ENCODE assay signal across 26 cellular contexts in genomic region chr5:73250645-73251044, GRCh38.
"Had no signal": no experiment of that assay in that cellular context is flagged by ENCODE, and none has a peak within 500 bp of the region (broad histone marks: within the 10 kb centered on the region; RNA-seq: fewer than 3 reads in every experiment).

No MANE protein-coding gene starts in this region.

- H3K9ac ChIP-seq: parathyroid adenoma had no signal

- H3K27ac ChIP-seq: dorsolateral prefrontal cortex, left ventricle myocardium inferior, neutrophil, parathyroid adenoma, right lobe of liver, thyroid gland had no signal

- H3K9me3 ChIP-seq: left ventricle myocardium inferior, neutrophil, right lobe of liver, thyroid gland had no signal

- H3K4me3 ChIP-seq: dorsolateral prefrontal cortex, left ventricle myocardium inferior, lung, right lobe of liver, smooth muscle cell, thyroid gland had no signal

- H3K4me2 ChIP-seq: smooth muscle cell had no signal

- H3K36me3 Mint-ChIP-seq: immature natural killer cell; memory B cell; naive B cell; natural killer cell treated with Interleukin-12 subunit alpha and Interleukin-12 subunit beta and Interleukin-15 and Interleukin-18, amount 100 ng/mL, for 72 hours had no signal

- H3K4me1 Mint-ChIP-seq: immature natural killer cell, memory B cell had no signal

- H3K4me3 Mint-ChIP-seq: immature natural killer cell; memory B cell; naive B cell; natural killer cell treated with Interleukin-12 subunit alpha and Interleukin-12 subunit beta and Interleukin-15 and Interleukin-18, amount 100 ng/mL, for 72 hours; neural crest cell; stimulated activated naive CD8-positive, alpha-beta T cell treated with anti-CD3 and anti-CD28 coated beads, Interleukin-15, amount 100 ng/mL, for 72 hours had no signal

- H3K36me3 ChIP-seq: left ventricle myocardium inferior, neutrophil, right lobe of liver, thyroid gland had no signal

- ATAC-seq: left colon; natural killer cell treated with Interleukin-12 subunit alpha and Interleukin-12 subunit beta and Interleukin-15 and Interleukin-18, amount 100 ng/mL, for 72 hours; right lobe of liver; stimulated activated naive CD8-positive, alpha-beta T cell treated with anti-CD3 and anti-CD28 coated beads, Interleukin-15, amount 100 ng/mL, for 72 hours had no signal

- DNase-seq: dorsolateral prefrontal cortex; effector CD4-positive, alpha-beta T cell; hypothalamus; immature natural killer cell; islet precursor cell; kidney glomerular epithelial cell; left colon; left ventricle myocardium inferior; naive B cell; right lobe of liver; stimulated activated CD4-positive, alpha-beta T cell treated with anti-CD3 and anti-CD28 coated beads, Interleukin-12 subunit alpha, Interleukin-12 subunit beta, amount 100 ng/mL, for 4 hours; stimulated activated CD4-positive, alpha-beta T cell treated with anti-CD3 and anti-CD28 coated beads, Interleukin-1b, Interleukin-23, amount 100 ng/mL, for 48 hours; stimulated activated CD4-positive, alpha-beta T cell treated with anti-CD3 and anti-CD28 coated beads, Interleukin-4, amount 100 ng/mL, for 1 hour; stimulated activated CD8-positive, alpha-beta memory T cell treated with anti-CD3 and anti-CD28 coated beads, Interleukin-4, amount 100 ng/mL, for 48 hours; stimulated activated naive CD4-positive, alpha-beta T cell; stimulated activated naive CD8-positive, alpha-beta T cell treated with anti-CD3 and anti-CD28 coated beads, Interleukin-15, amount 100 ng/mL, for 72 hours; thyroid gland; trophoblast cell had no signal

- H3K4me1 ChIP-seq: left ventricle myocardium inferior, parathyroid adenoma, right lobe of liver, thyroid gland had no signal

- H2AFZ ChIP-seq: parathyroid adenoma had no signal

- H3K27me3 ChIP-seq: right lobe of liver, thyroid gland had no signal

- H3K9me3 Mint-ChIP-seq: immature natural killer cell; natural killer cell treated with Interleukin-12 subunit alpha and Interleukin-12 subunit beta and Interleukin-15 and Interleukin-18, amount 100 ng/mL, for 72 hours; neural crest cell; stimulated activated naive CD8-positive, alpha-beta T cell treated with anti-CD3 and anti-CD28 coated beads, Interleukin-15, amount 100 ng/mL, for 72 hours had no signal

- H3K27ac Mint-ChIP-seq: immature natural killer cell; memory B cell; naive B cell; natural killer cell treated with Interleukin-12 subunit alpha and Interleukin-12 subunit beta and Interleukin-15 and Interleukin-18, amount 100 ng/mL, for 72 hours; progenitor cell of endocrine pancreas; stimulated activated naive CD8-positive, alpha-beta T cell treated with anti-CD3 and anti-CD28 coated beads, Interleukin-15, amount 100 ng/mL, for 72 hours had no signal
